In genomic region chr1:220300442-220301121, GRCh38 we compare ENCODE assay signal across 8 cellular contexts. TPM values are rescaled to one million over a fixed set of nuclear protein-coding genes. Genes with fewer than 3 reads are reported as not detected.
DNase-seq lines count a peak whose midpoint lies in the region; ATAC-seq and TF ChIP-seq lines count a peak whose summit lies in the region.

No MANE protein-coding gene starts in this region.

- peaks cover 8% of the 10 kb centered on the region for H3K27me3 Mint-ChIP-seq in osteocyte (ENCODE audit: unreplicated experiment)

- peak overlapping the region; percentile 10 to 25 for H3K4me3 ChIP-seq in foreskin fibroblast (ENCODE audit: low read depth in 1 of 2, low read length in 2 of 2)

- H3K4me3 Mint-ChIP-seq in osteocyte (ENCODE audit: unreplicated experiment), result peak overlapping the region; percentile 60

- ATAC-seq in GM19023 (IDR thresholded peaks at IDR 0.05; ENCODE audit: unreplicated experiment), result no peak

- no peaks in the 10 kb centered on the region for H3K36me3 Mint-ChIP-seq in osteocyte (ENCODE audit: unreplicated experiment)

- peak; percentile 38 for DNase-seq in GOT3 (lab: John Stamatoyannopoulos, UW)
- peak; percentile 53 for DNase-seq in SK-N-DZ (ENCODE audit: low spot score)
- peak; percentile 82 to 93 for DNase-seq in foreskin fibroblast
- DNase-seq in osteocyte (ENCODE audit: extremely low spot score, unreplicated experiment), result peak; percentile 88
- DNase-seq in AML-193 (lab: John Stamatoyannopoulos, UW), result no peak
- no peak for DNase-seq in activated CD4-positive, alpha-beta T cell treated with anti-CD3 and anti-CD28 coated beads for 4 hours
- no peak for DNase-seq in effector CD8-positive, alpha-beta T cell (lab: John Stamatoyannopoulos, UW)

- peaks cover 6% of the 10 kb centered on the region for H3K9me3 Mint-ChIP-seq in osteocyte (ENCODE audit: unreplicated experiment)

- peaks cover 17% of the 10 kb centered on the region for H3K4me1 Mint-ChIP-seq in osteocyte (ENCODE audit: unreplicated experiment)

- H3K27ac Mint-ChIP-seq in osteocyte (ENCODE audit: unreplicated experiment), result peak overlapping the region; percentile 95

- TF ChIP-seq CTCF in foreskin fibroblast (IDR thresholded peaks at IDR 0.05; ENCODE audit: low read depth, low read length) (no peak), osteocyte (IDR thresholded peaks at IDR 0.05) (no peak)

RNA-seq across cellular contexts. Expression of gene RAB3GAP2, which starts 28.3 kb away (rescaled TPM):
- polyA plus RNA-seq in SK-N-DZ (2014; cell fraction: cytosol; rRNA removed), result 14.0 and 16.2 TPM in 2 replicates
- polyA plus RNA-seq in SK-N-DZ (2014; cell fraction: nucleus; rRNA removed), result 15.0 and 22.5 TPM in 2 replicates
- 39.9 and 49.1 TPM in 2 replicates for total RNA-seq in osteocyte

Comparison
In these comparisons a context has a peak if more than half of its experiments do, and no peak if none do; other contexts are left out.
1. DNase-seq: peak in GOT3 (single experiment), SK-N-DZ (single experiment), foreskin fibroblast (2 of 2) and osteocyte (single experiment); none in AML-193 (0 of 2), activated CD4-positive, alpha-beta T cell treated with anti-CD3 and anti-CD28 coated beads for 4 hours (0 of 2) and effector CD8-positive, alpha-beta T cell (single experiment).